ENCODE assay signal across 1 cellular context in the genomic region with DNA sequence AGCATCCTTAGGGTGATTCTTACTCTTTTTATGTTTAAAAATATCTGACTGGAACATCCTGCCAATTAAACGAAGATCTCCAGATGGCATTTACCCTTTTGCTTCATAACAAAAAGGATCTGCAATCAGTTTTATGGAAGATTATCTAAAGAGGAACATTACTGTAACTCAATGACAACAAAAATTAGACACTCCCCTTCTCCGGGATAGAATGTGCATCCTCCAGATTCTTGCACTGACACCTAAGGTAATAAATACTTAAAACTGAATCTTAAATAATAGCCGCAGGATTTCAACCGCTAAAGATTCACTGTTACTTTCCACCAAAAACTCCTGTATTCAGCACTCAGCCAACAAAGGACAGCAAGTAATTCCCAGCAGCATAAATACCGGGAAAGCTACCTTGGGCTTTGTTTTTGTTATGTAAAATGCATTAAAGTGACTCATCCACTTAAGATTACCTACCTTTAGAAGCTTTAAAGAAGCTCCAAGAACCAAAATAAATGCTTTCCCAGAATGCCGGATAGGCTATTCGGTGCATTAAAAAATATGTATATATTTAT.
TF ChIP-seq lines count a peak whose summit lies in the region.

No MANE protein-coding gene starts in this region.

TF ChIP-seq in H1, 55 proteins besides CTCF, POLR2A, EP300 and RAD21:
- TF ChIP-seq JUN (IDR thresholded peaks at IDR 0.05; ENCODE audit: low read depth, low read length), result peak; percentile 95
- peak; percentile 6; the same call in 1 of the 2 replicates for TF ChIP-seq CHD1 (IDR thresholded peaks at IDR 0.05; ENCODE audit: low read depth, low read length)
- TF ChIP-seq POU5F1 (IDR thresholded peaks at IDR 0.05; ENCODE audit: low read depth, low read length), result peak; percentile 91
- peak in 1 of 2 experiments; percentile 77; a peak in 2 of 4 replicates for TF ChIP-seq HDAC2 (IDR thresholded peaks at IDR 0.05; ENCODE audit: borderline replicate concordance in 1 of 2, low read depth in 2 of 2, low read length in 2 of 2)
- TF ChIP-seq TEAD4 (IDR thresholded peaks at IDR 0.05; ENCODE audit: low read depth, low read length), result peak; percentile 88
- TF ChIP-seq JUND (IDR thresholded peaks at IDR 0.05; ENCODE audit: low read length), result peak; percentile 98
- TF ChIP-seq SIN3A (conservative IDR thresholded peaks at IDR 0.05 in 1 of 2, IDR thresholded peaks at IDR 0.05 in 1 of 2; ENCODE audit: low read depth in 1 of 2, low read length in 2 of 2), result peak; percentile 79 to 83; a peak in 3 of 4 replicates
- TF ChIP-seq, protein P1, sequence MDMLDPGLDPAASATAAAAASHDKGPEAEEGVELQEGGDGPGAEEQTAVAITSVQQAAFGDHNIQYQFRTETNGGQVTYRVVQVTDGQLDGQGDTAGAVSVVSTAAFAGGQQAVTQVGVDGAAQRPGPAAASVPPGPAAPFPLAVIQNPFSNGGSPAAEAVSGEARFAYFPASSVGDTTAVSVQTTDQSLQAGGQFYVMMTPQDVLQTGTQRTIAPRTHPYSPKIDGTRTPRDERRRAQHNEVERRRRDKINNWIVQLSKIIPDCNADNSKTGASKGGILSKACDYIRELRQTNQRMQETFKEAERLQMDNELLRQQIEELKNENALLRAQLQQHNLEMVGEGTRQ (IDR thresholded peaks at IDR 0.05; ENCODE audit: low read length), result no peak
- no peak for TF ChIP-seq SAP30 (IDR thresholded peaks at IDR 0.05; ENCODE audit: insufficient read depth, insufficient replicate concordance, low read length)
- TF ChIP-seq TAF7 (optimal IDR thresholded peaks at IDR 0.05; ENCODE audit: borderline replicate concordance, low read depth, low read length), result no peak
- TF ChIP-seq TAF1 (IDR thresholded peaks at IDR 0.05; ENCODE audit: low read depth, low read length), result no peak
- no peak for TF ChIP-seq TCF12 (IDR thresholded peaks at IDR 0.05; ENCODE audit: low read depth, low read length)
- peak; percentile 52; the same call in 1 of the 2 replicates for TF ChIP-seq SP1 (IDR thresholded peaks at IDR 0.05; ENCODE audit: low read depth, low read length)
